In genomic region chr3:151329368-151329767, GRCh38 we compare ENCODE assay signal across 14 cellular contexts. TPM values are rescaled to one million over a fixed set of nuclear protein-coding genes. Genes with fewer than 3 reads are reported as not detected.
DNase-seq lines count a peak whose midpoint lies in the region; ATAC-seq and TF ChIP-seq lines count a peak whose summit lies in the region.
"Had no signal": no experiment of that assay in that cellular context is flagged by ENCODE, and none has a peak within 500 bp of the region (broad histone marks: within the 10 kb centered on the region; RNA-seq: fewer than 3 reads in every experiment).

P2RY13 (minus strand) TSS chr3:151329549; CDS start chr3:151329528, 21 bp downstream.

- H3K9me3 Mint-ChIP-seq in T-helper 2 cell treated with Interferon-gamma antibody and Interleukin-4, amounts not matched to agents 5 μg/mL and 100 μg/mL, for 36 hours, result no peaks in the 10 kb centered on the region
- no peaks in the 10 kb centered on the region for H3K9me3 Mint-ChIP-seq in T-cell
- no peaks in the 10 kb centered on the region for H3K9me3 Mint-ChIP-seq in activated naive CD4-positive, alpha-beta T cell treated with anti-CD3 and anti-CD28 coated beads, Interleukin-2, amount 50 U/mL, for 72 hours
- H3K9me3 Mint-ChIP-seq: activated CD4-positive, alpha-beta memory T cell treated with anti-CD3 and anti-CD28 coated beads, Interleukin-2, amount 10 ng/mL, durations not matched to agents 7 days and 5 days; nephron had no signal

- 31 to 86% (median 71%) methylated on average over 1 of the region's 1 CpG for WGBS in spleen, 5 donors

- TF ChIP-seq CTCF in left ventricle myocardium inferior (IDR thresholded peaks at IDR 0.05; ENCODE audit: borderline replicate concordance), result no peak
- no peak for TF ChIP-seq CTCF in spleen (IDR thresholded peaks at IDR 0.05 in 8 of 11, conservative IDR thresholded peaks at IDR 0.05 in 3 of 11)

- POLR2A ChIA-PET in T-cell (lab: Charles Lee), result no interaction called here

- H3K4me3 Mint-ChIP-seq in T-helper 2 cell treated with Interferon-gamma antibody and Interleukin-4, amounts not matched to agents 5 μg/mL and 100 μg/mL, for 36 hours, result peak within 1 kb of the TSS; percentile 44
- H3K4me3 Mint-ChIP-seq in T-cell, result peak within 1 kb of the TSS; percentile 42 to 67 (median 46)
- H3K4me3 Mint-ChIP-seq: activated CD4-positive, alpha-beta memory T cell treated with anti-CD3 and anti-CD28 coated beads, Interleukin-2, amount 10 ng/mL, durations not matched to agents 7 days and 5 days; nephron had no signal

- H3K36me3 Mint-ChIP-seq in T-helper 2 cell treated with Interferon-gamma antibody and Interleukin-4, amounts not matched to agents 5 μg/mL and 100 μg/mL, for 36 hours (ENCODE audit: low read depth), result no peaks in the 10 kb centered on the region
- H3K36me3 Mint-ChIP-seq in T-cell, result no peaks in the 10 kb centered on the region
- H3K36me3 Mint-ChIP-seq in activated naive CD4-positive, alpha-beta T cell treated with anti-CD3 and anti-CD28 coated beads, Interleukin-2, amount 50 U/mL, for 72 hours, result no peaks in the 10 kb centered on the region

- H3K4me3 ChIP-seq in left ventricle myocardium inferior, result peak within 1 kb of the TSS; percentile 36
- H3K4me3 ChIP-seq in spleen, result peak within 1 kb of the TSS in 7 of 8 donors; percentile 22 to 59 (median 35)

- ATAC-seq in T-cell (replicated peaks in 1 of 4), result no peak
- no peak for ATAC-seq in activated naive CD4-positive, alpha-beta T cell treated with anti-CD3 and anti-CD28 coated beads, Interleukin-2, amount 50 U/mL, for 72 hours

- H3K9me3 ChIP-seq in left ventricle myocardium inferior (replicated peaks), result no peaks in the 10 kb centered on the region
- H3K9me3 ChIP-seq in spleen, result no peaks in the 10 kb centered on the region
- H3K9me3 ChIP-seq: ascending aorta had no signal

- intact Hi-C loops in left ventricle myocardium inferior (cut with micrococcal nuclease) (no loop called here), spleen (cut with DNase I; ENCODE audit: low total_unique reads) (no loop called here)

- H3K4me1 ChIP-seq in left ventricle myocardium inferior (no peaks in the 10 kb centered on the region), spleen (peaks cover 0 to 62% (median 0%) of the 10 kb centered on the region in 6 donors)
- H3K4me1 ChIP-seq: ascending aorta had no signal

- no peaks in the 10 kb centered on the region for H3K36me3 ChIP-seq in left ventricle myocardium inferior
- no peaks in the 10 kb centered on the region for H3K36me3 ChIP-seq in spleen
- H3K36me3 ChIP-seq: ascending aorta had no signal

- H3K27ac ChIP-seq in left ventricle myocardium inferior (replicated peaks), result peak within 1 kb of the TSS; percentile 34
- H3K27ac ChIP-seq in spleen, result peak within 1 kb of the TSS; percentile 1 to 90 (median 81)
- H3K27ac ChIP-seq: ascending aorta had no signal

- peak in 1 of 3 donors; percentile 31 for TF ChIP-seq POLR2A in spleen (IDR thresholded peaks at IDR 0.05)

- DNase-seq in T-helper 2 cell treated with Interferon-gamma antibody and Interleukin-4, amounts not matched to agents 5 μg/mL and 100 μg/mL, for 36 hours (ENCODE audit: low spot score), result no peak
- no peak for DNase-seq in T-helper 2 cell
- no peak for DNase-seq in T-cell
- DNase-seq in left ventricle myocardium inferior, result no peak
- no peak for DNase-seq in spleen
- DNase-seq in NCI-H748 (lab: John Stamatoyannopoulos, UW; ENCODE audit: unreplicated experiment), result no peak
- DNase-seq in activated naive CD4-positive, alpha-beta T cell treated with anti-CD3 and anti-CD28 coated beads, Interleukin-2, amount 50 U/mL, for 72 hours (ENCODE audit: low spot score in 2 of 2), result no peak
- DNase-seq in dermis blood vessel endothelial cell, result no peak
- DNase-seq: ACHN, erythroblast, SHP77 treated with DMSO at 0.1 percent for 48 hours had no signal

- CTCF ChIA-PET in T-cell (lab: Charles Lee), result interaction anchor here in 1 of 2 donors (1.1 kb wide), 1 partner anchor 29 kb away, joined by 3 read pairs; no protein-coding TSS in a partner anchor

- peaks cover 4% of the 10 kb centered on the region for H3K27me3 Mint-ChIP-seq in T-helper 2 cell treated with Interferon-gamma antibody and Interleukin-4, amounts not matched to agents 5 μg/mL and 100 μg/mL, for 36 hours (ENCODE audit: low read depth)
- peaks cover 11 to 18% of the 10 kb centered on the region in 2 donors for H3K27me3 Mint-ChIP-seq in T-cell

- H3K27ac Mint-ChIP-seq in T-helper 2 cell treated with Interferon-gamma antibody and Interleukin-4, amounts not matched to agents 5 μg/mL and 100 μg/mL, for 36 hours, result no peak within 1 kb of the TSS
- peak within 1 kb of the TSS in 1 of 2 donors; percentile 46 for H3K27ac Mint-ChIP-seq in T-cell
- no peak within 1 kb of the TSS for H3K27ac Mint-ChIP-seq in activated naive CD4-positive, alpha-beta T cell treated with anti-CD3 and anti-CD28 coated beads, Interleukin-2, amount 50 U/mL, for 72 hours
- H3K27ac Mint-ChIP-seq: activated CD4-positive, alpha-beta memory T cell treated with anti-CD3 and anti-CD28 coated beads, Interleukin-2, amount 10 ng/mL, durations not matched to agents 7 days and 5 days; nephron had no signal

- H3K4me1 Mint-ChIP-seq in T-helper 2 cell treated with Interferon-gamma antibody and Interleukin-4, amounts not matched to agents 5 μg/mL and 100 μg/mL, for 36 hours (ENCODE audit: low read depth), result peaks cover 17% of the 10 kb centered on the region
- peaks cover 6 to 9% (median 8%) of the 10 kb centered on the region in 3 donors for H3K4me1 Mint-ChIP-seq in T-cell
- H3K4me1 Mint-ChIP-seq: nephron had no signal

- H3K27me3 ChIP-seq in left ventricle myocardium inferior (ENCODE audit: low read depth) (no peaks in the 10 kb centered on the region), spleen (replicated peaks in 1 of 7) (no peaks in the 10 kb centered on the region)
- H3K27me3 ChIP-seq: ascending aorta had no signal

RNA-seq across cellular contexts. Expression of gene P2RY13, which starts in this region (rescaled TPM):
- total RNA-seq in T-cell (not detected), left ventricle myocardium inferior (0.96 TPM), spleen (10 to 100 TPM; 36.1 to 78.3 (median 48.9) TPM), dermis blood vessel endothelial cell (not detected in 2 replicates)
- 10 to 100 TPM in 1 of 3 donors, 1 to 10 TPM in 2; 7.1 to 11.6 (median 9.6) TPM for polyA plus RNA-seq in spleen
- not detected for total RNA-seq in activated naive CD4-positive, alpha-beta T cell treated with anti-CD3 and anti-CD28 coated beads, Interleukin-2, amount 50 U/mL, for 72 hours
- total RNA-seq: activated CD4-positive, alpha-beta memory T cell treated with anti-CD3 and anti-CD28 coated beads, Interleukin-2, amount 10 ng/mL, durations not matched to agents 7 days and 5 days had no signal

Comparison
In these comparisons a context has a peak if more than half of its experiments do, and no peak if none do; other contexts are left out.
1. RNA of gene P2RY13 (total RNA-seq): 36.1 to 78.3 TPM in spleen; 0.96 TPM in left ventricle myocardium inferior (single experiment), not detected in T-cell, not detected in activated naive CD4-positive, alpha-beta T cell treated with anti-CD3 and anti-CD28 coated beads, Interleukin-2, amount 50 U/mL, for 72 hours and not detected in dermis blood vessel endothelial cell; every median in the first group is over 10 times any median in the second.